Comparison of ENCODE assay signal across 37 cellular contexts in genomic region chr7:158004123-158004490, GRCh38.
"Had no signal": no experiment of that assay in that cellular context is flagged by ENCODE, and none has a peak within 500 bp of the region (broad histone marks: within the 10 kb centered on the region; RNA-seq: fewer than 3 reads in every experiment).

No MANE protein-coding gene starts in this region.

- H2AFZ ChIP-seq: PC-9 had no signal

- H3K4me3 ChIP-seq: MG63, PC-9 had no signal

- H3K36me3 ChIP-seq: brain microvascular endothelial cell, MG63 had no signal

- H3K27me3 ChIP-seq: brain microvascular endothelial cell, MG63 had no signal

- H3K27ac ChIP-seq: brain microvascular endothelial cell, PC-9, RWPE1, VCaP had no signal

- DNase-seq: activated CD4-positive, alpha-beta memory T cell treated with anti-CD3 and anti-CD28 coated beads, Interleukin-2, amount 10 ng/mL, durations not matched to agents 7 days and 5 days; activated CD4-positive, alpha-beta T cell treated with anti-CD3 and anti-CD28 coated beads for 1 hour; activated CD4-positive, alpha-beta T cell treated with anti-CD3 and anti-CD28 coated beads for 48 hours; activated CD4-positive, CD25-positive, alpha-beta regulatory T cell; activated CD8-positive, alpha-beta memory T cell treated with anti-CD3 and anti-CD28 coated beads for 24 hours; activated CD8-positive, alpha-beta memory T cell treated with anti-CD3 and anti-CD28 coated beads, Interleukin-2, amount 10 ng/mL, durations not matched to agents 7 days and 5 days; activated CD8-positive, alpha-beta memory T cell treated with anti-CD3 and anti-CD28 coated beads, Interleukin-2, amount 50 U/mL, for 48 hours; activated effector memory CD4-positive, alpha-beta T cell treated with anti-CD3 and anti-CD28 coated beads, Interleukin-2, amount 50 U/mL, for 16 hours; activated naive CD4-positive, alpha-beta T cell; activated naive CD4-positive, alpha-beta T cell treated with anti-CD3 and anti-CD28 coated beads, Interleukin-2, amount 50 U/mL, for 16 hours; activated naive CD8-positive, alpha-beta T cell treated with anti-CD3 and anti-CD28 coated beads for 36 hours; activated T-cell treated with anti-CD3 and anti-CD28 coated beads, Interleukin-2, amount 50 U/mL, for 72 hours; amniotic stem cell; aorta; brain microvascular endothelial cell; central memory CD4-positive, alpha-beta T cell; Karpas-422; MG63; MV-4-11; NCI-H1092; NCI-H1436 treated with DMSO at 0.1 percent for 48 hours; NCI-H187; NCI-H2081; NCI-H226; NCI-H446 treated with DMSO at 0.1 percent for 48 hours; NCI-H524; NK-92 treated with Interleukin-12 subunit alpha and Interleukin-12 subunit beta, amount 100 ng/mL, for 24 hours; PC-9; SIG-M5; SW 1271; T-helper 1 cell; T-helper 2 cell; T-helper 9 cell had no signal

- H3K9me3 ChIP-seq: MG63 had no signal

- ATAC-seq: activated CD8-positive, alpha-beta memory T cell treated with anti-CD3 and anti-CD28 coated beads, Interleukin-2, amount 10 ng/mL, durations not matched to agents 7 days and 5 days; activated T-cell treated with anti-CD3 and anti-CD28 coated beads, Interleukin-2, amount 50 U/mL, for 72 hours; activated T-helper 17 cell treated with anti-CD3 and anti-CD28 coated beads, Interleukin-2, amount 50 U/mL, for 72 hours; Right ventricle myocardium inferior had no signal

- H3K4me2 ChIP-seq: PC-9 had no signal
